13 cellular contexts compared by ENCODE assay signal in the genomic region with DNA sequence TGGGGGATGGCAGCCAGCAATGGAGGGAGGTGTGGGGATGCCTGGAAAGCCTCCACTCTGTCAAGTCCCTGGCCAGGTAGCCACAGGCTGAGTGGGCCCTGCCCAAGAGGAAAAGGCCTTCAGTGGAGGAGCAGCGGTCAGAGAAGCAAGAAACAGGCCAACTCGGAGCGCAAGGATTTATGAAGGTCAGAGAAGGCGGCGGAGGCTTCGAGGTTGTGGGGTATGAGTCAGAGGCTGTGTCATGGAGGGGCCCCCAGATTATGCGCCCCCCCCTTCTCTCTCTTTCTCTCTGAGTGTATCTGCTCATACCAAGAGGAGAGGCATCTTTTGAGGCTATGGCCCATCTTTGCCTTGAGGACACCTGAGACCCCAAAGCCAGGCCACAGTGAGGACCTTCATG.
DNase-seq lines count a peak whose midpoint lies in the region; ATAC-seq and TF ChIP-seq lines count a peak whose summit lies in the region.
"Had no signal": no experiment of that assay in that cellular context is flagged by ENCODE, and none has a peak within 500 bp of the region (broad histone marks: within the 10 kb centered on the region; RNA-seq: fewer than 3 reads in every experiment).

No MANE protein-coding gene starts in this region.

- intact Hi-C loops in left ventricle myocardium inferior (cut with micrococcal nuclease) (no loop called here), left ventricle myocardium superior (cut with micrococcal nuclease) (no loop called here), posterior vena cava (cut with DNase I) (loop anchor here in 1 of 2 donors (10.0 kb wide), 1 partner anchor 182 kb away; no protein-coding TSS in a partner anchor)
- intact Hi-C loops in activated naive CD4-positive, alpha-beta T cell treated with anti-CD3 and anti-CD28 coated beads for 36 hours (cut with micrococcal nuclease): no loop called here

- TF ChIP-seq POLR2A in suprapubic skin (IDR thresholded peaks at IDR 0.05): no peak

- H3K4me3 ChIP-seq in left ventricle myocardium inferior: no peak overlapping the region
- no peak overlapping the region for H3K4me3 ChIP-seq in rectal smooth muscle tissue (ENCODE audit: low read length)
- peak overlapping the region; percentile 7 for H3K4me3 ChIP-seq in suprapubic skin
- H3K4me3 ChIP-seq: mucosa of descending colon, PC-9 had no signal

- H3K36me3 Mint-ChIP-seq in activated naive CD4-positive, alpha-beta T cell treated with anti-CD3 and anti-CD28 coated beads for 36 hours (ENCODE audit: low read depth): no peaks in the 10 kb centered on the region

- no peak overlapping the region for H3K27ac Mint-ChIP-seq in activated naive CD4-positive, alpha-beta T cell treated with anti-CD3 and anti-CD28 coated beads for 36 hours
- H3K27ac Mint-ChIP-seq: T-helper 1 cell treated with Interleukin-12 subunit alpha and Interleukin-12 subunit beta and Interleukin-4 antibody, amounts not matched to agents 30 μg/mL and 1 μg/mL, for 36 hours had no signal

- H3K36me3 ChIP-seq in left ventricle myocardium inferior (no peaks in the 10 kb centered on the region), rectal smooth muscle tissue (ENCODE audit: control insufficient read depth, insufficient read depth, low read length) (no peaks in the 10 kb centered on the region), suprapubic skin (no peaks in the 10 kb centered on the region)

- ATAC-seq in left ventricle myocardium superior (no peak), GM18868 (IDR thresholded peaks at IDR 0.05; ENCODE audit: unreplicated experiment) (no peak), HG03039 (IDR thresholded peaks at IDR 0.05; ENCODE audit: unreplicated experiment) (no peak)
- ATAC-seq: mucosa of descending colon had no signal

- no peaks in the 10 kb centered on the region for H3K9me3 ChIP-seq in left ventricle myocardium inferior (replicated peaks)
- no peaks in the 10 kb centered on the region for H3K9me3 ChIP-seq in suprapubic skin
- H3K9me3 ChIP-seq: mucosa of descending colon had no signal

- no peaks in the 10 kb centered on the region for H3K27me3 ChIP-seq in left ventricle myocardium inferior (ENCODE audit: low read depth)
- no peaks in the 10 kb centered on the region for H3K27me3 ChIP-seq in rectal smooth muscle tissue (ENCODE audit: control insufficient read depth, insufficient read depth, low read length)
- H3K27me3 ChIP-seq in suprapubic skin: no peaks in the 10 kb centered on the region

- H3K27ac ChIP-seq in left ventricle myocardium inferior (replicated peaks) (peak overlapping the region; percentile 27), rectal smooth muscle tissue (ENCODE audit: low read depth, low read length) (peak overlapping the region; percentile 51), suprapubic skin (peak overlapping the region; percentile 92)
- H3K27ac ChIP-seq: PC-9 had no signal

- DNase-seq in left ventricle myocardium inferior (no peak), left ventricle myocardium superior (no peak), suprapubic skin (ENCODE audit: low spot score in 2 of 2) (no peak), posterior vena cava (ENCODE audit: low spot score) (no peak)
- DNase-seq in activated naive CD4-positive, alpha-beta T cell treated with anti-CD3 and anti-CD28 coated beads for 36 hours: peak; percentile 45
- DNase-seq: DND-41, erythroblast, mucosa of descending colon, PC-9 had no signal

- WGBS in suprapubic skin: 70% methylated on average over 7 of the region's 7 CpGs

- TF ChIP-seq CTCF in left ventricle myocardium inferior (IDR thresholded peaks at IDR 0.05; ENCODE audit: borderline replicate concordance) (no peak), suprapubic skin (IDR thresholded peaks at IDR 0.05) (no peak)

- no peaks in the 10 kb centered on the region for H3K9me3 Mint-ChIP-seq in activated naive CD4-positive, alpha-beta T cell treated with anti-CD3 and anti-CD28 coated beads for 36 hours
- H3K9me3 Mint-ChIP-seq: T-helper 1 cell treated with Interleukin-12 subunit alpha and Interleukin-12 subunit beta and Interleukin-4 antibody, amounts not matched to agents 30 μg/mL and 1 μg/mL, for 36 hours had no signal

- H3K4me1 ChIP-seq in left ventricle myocardium inferior (peaks cover 70% of the 10 kb centered on the region), rectal smooth muscle tissue (ENCODE audit: control insufficient read depth, insufficient read depth, low read length) (peaks cover 16% of the 10 kb centered on the region), suprapubic skin (peaks cover 72% of the 10 kb centered on the region)

- H3K9ac ChIP-seq in rectal smooth muscle tissue (ENCODE audit: low read length): no peak overlapping the region

- CTCF ChIA-PET in activated naive CD4-positive, alpha-beta T cell treated with anti-CD3 and anti-CD28 coated beads for 36 hours (lab: Charles Lee): no interaction called here

- H3K27me3 Mint-ChIP-seq in activated naive CD4-positive, alpha-beta T cell treated with anti-CD3 and anti-CD28 coated beads for 36 hours (ENCODE audit: low read depth): peaks cover 2% of the 10 kb centered on the region

- no peak overlapping the region for H3K4me3 Mint-ChIP-seq in activated naive CD4-positive, alpha-beta T cell treated with anti-CD3 and anti-CD28 coated beads for 36 hours
- H3K4me3 Mint-ChIP-seq: T-helper 1 cell treated with Interleukin-12 subunit alpha and Interleukin-12 subunit beta and Interleukin-4 antibody, amounts not matched to agents 30 μg/mL and 1 μg/mL, for 36 hours had no signal

- peaks cover 25% of the 10 kb centered on the region for H3K4me1 Mint-ChIP-seq in activated naive CD4-positive, alpha-beta T cell treated with anti-CD3 and anti-CD28 coated beads for 36 hours (ENCODE audit: low read depth)

- no peak for TF ChIP-seq EP300 in suprapubic skin (IDR thresholded peaks at IDR 0.05)

Comparison
In these comparisons a context has a peak if more than half of its experiments do, and no peak if none do; other contexts are left out.
1. H3K27ac ChIP-seq: peak in every context shown above with its lines; median percentile 92 in suprapubic skin; 51 in rectal smooth muscle tissue; 27 in left ventricle myocardium inferior.